32 cellular contexts compared by ENCODE assay signal in the genomic region with DNA sequence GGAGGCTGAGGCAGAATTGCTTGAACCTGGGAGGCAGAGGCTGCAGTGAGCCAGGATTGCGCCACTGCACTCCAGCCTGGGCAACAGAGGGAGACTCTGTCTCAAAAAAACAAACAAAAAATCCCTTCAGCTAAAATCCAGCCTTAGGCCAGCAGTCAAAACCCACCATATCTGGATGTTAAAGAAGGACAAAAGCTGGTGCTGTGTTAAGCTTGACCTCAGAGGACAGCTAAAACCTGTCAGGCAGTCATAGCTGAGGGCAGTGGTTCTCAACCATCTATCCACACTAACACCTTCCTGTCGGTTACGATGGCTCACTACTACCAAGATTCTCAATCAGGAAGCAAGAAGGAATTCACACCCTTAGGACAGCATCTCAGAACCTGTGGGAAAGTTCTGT.
"Had no signal": no experiment of that assay in that cellular context is flagged by ENCODE, and none has a peak within 500 bp of the region (broad histone marks: within the 10 kb centered on the region; RNA-seq: fewer than 3 reads in every experiment).

No MANE protein-coding gene starts in this region.

- H3K27me3 ChIP-seq: neural progenitor cell, ovary, suprapubic skin, testis, tibial artery, transverse colon, upper lobe of right lung, uterus had no signal

- H3K9me3 Mint-ChIP-seq: naive thymus-derived CD8-positive, alpha-beta T cell; natural killer cell treated with Interleukin-12 subunit alpha and Interleukin-12 subunit beta and Interleukin-15 and Interleukin-18, amount 100 ng/mL, for 72 hours; stimulated activated memory B cell treated with anti-CD40 and anti-IgM and Interleukin-4, amounts not matched to agents 10 μg/mL and 1 μg/mL and 100 μg/mL, for 72 hours; type B pancreatic cell had no signal

- H3K27ac Mint-ChIP-seq: naive thymus-derived CD8-positive, alpha-beta T cell; neural progenitor cell; progenitor cell of endocrine pancreas; stimulated activated memory B cell treated with anti-CD40 and anti-IgM and Interleukin-4, amounts not matched to agents 10 μg/mL and 1 μg/mL and 100 μg/mL, for 72 hours; stimulated activated naive CD8-positive, alpha-beta T cell treated with anti-CD3 and anti-CD28 coated beads, Interleukin-15, amount 100 ng/mL, for 72 hours; type B pancreatic cell had no signal

- H3K4me1 ChIP-seq: parathyroid adenoma, psoas muscle, suprapubic skin, testis, tibial artery, uterus had no signal

- H3K79me2 ChIP-seq: parathyroid adenoma had no signal

- H2AFZ ChIP-seq: neural progenitor cell, parathyroid adenoma had no signal

- H3K36me3 ChIP-seq: neural progenitor cell, ovary, spleen, suprapubic skin, tibial artery, transverse colon, upper lobe of right lung, uterus had no signal

- H3K27me3 Mint-ChIP-seq: natural killer cell treated with Interleukin-12 subunit alpha and Interleukin-12 subunit beta and Interleukin-15 and Interleukin-18, amount 100 ng/mL, for 72 hours; progenitor cell of endocrine pancreas; stimulated activated memory B cell treated with anti-CD40 and anti-IgM and Interleukin-4, amounts not matched to agents 10 μg/mL and 1 μg/mL and 100 μg/mL, for 72 hours; type B pancreatic cell had no signal

- H3K4me3 Mint-ChIP-seq: naive thymus-derived CD8-positive, alpha-beta T cell; natural killer cell treated with Interleukin-12 subunit alpha and Interleukin-12 subunit beta and Interleukin-15 and Interleukin-18, amount 100 ng/mL, for 72 hours; nephron progenitor cell; neural progenitor cell; stimulated activated memory B cell treated with anti-CD40 and anti-IgM and Interleukin-4, amounts not matched to agents 10 μg/mL and 1 μg/mL and 100 μg/mL, for 72 hours; stimulated activated naive CD8-positive, alpha-beta T cell treated with anti-CD3 and anti-CD28 coated beads, Interleukin-15, amount 100 ng/mL, for 72 hours; type B pancreatic cell had no signal

- H3K36me3 Mint-ChIP-seq: natural killer cell treated with Interleukin-12 subunit alpha and Interleukin-12 subunit beta and Interleukin-15 and Interleukin-18, amount 100 ng/mL, for 72 hours; neural progenitor cell; type B pancreatic cell had no signal

- H3K4me3 ChIP-seq: neural progenitor cell, ovary, psoas muscle, skin epidermis, smooth muscle cell, spleen, suprapubic skin, testis, tibial artery, transverse colon, upper lobe of right lung, uterus had no signal

- H3K4me1 Mint-ChIP-seq: stimulated activated naive CD8-positive, alpha-beta T cell treated with anti-CD3 and anti-CD28 coated beads, Interleukin-15, amount 100 ng/mL, for 72 hours had no signal

- H3K27ac ChIP-seq: neural progenitor cell, ovary, parathyroid adenoma, psoas muscle, skin epidermis, spleen, suprapubic skin, testis, tibial artery, transverse colon, upper lobe of right lung, uterus had no signal

- H3K4me2 ChIP-seq: neural progenitor cell, smooth muscle cell had no signal

- DNase-seq: naive thymus-derived CD8-positive, alpha-beta T cell; nephron progenitor cell; occipital lobe; ovary; posterior cingulate gyrus; psoas muscle; right cardiac atrium; spleen; stimulated activated CD4-positive, alpha-beta T cell treated with anti-CD3 and anti-CD28 coated beads, Interleukin-12 subunit alpha, Interleukin-12 subunit beta, amount 100 ng/mL, for 4 hours; stimulated activated CD4-positive, alpha-beta T cell treated with anti-CD3 and anti-CD28 coated beads, Interleukin-1b, Interleukin-23, amount 100 ng/mL, for 48 hours; stimulated activated CD4-positive, alpha-beta T cell treated with anti-CD3 and anti-CD28 coated beads, Interleukin-4, amount 100 ng/mL, for 1 hour; stimulated activated CD4-positive, alpha-beta T cell treated with anti-CD3 and anti-CD28 coated beads, Interleukin-4, amount 100 ng/mL, for 4 hours; stimulated activated CD8-positive, alpha-beta memory T cell treated with anti-CD3 and anti-CD28 coated beads, Interleukin-4, amount 100 ng/mL, for 48 hours; stimulated activated naive CD4-positive, alpha-beta T cell; stimulated activated naive CD8-positive, alpha-beta T cell treated with anti-CD3 and anti-CD28 coated beads, Interleukin-15, amount 100 ng/mL, for 72 hours; stimulated activated naive CD8-positive, alpha-beta T cell treated with anti-CD3 and anti-CD28 coated beads, Interleukin-15, Interleukin-2, amounts not matched to agents 100 U/mL and 50 U/mL, for 24 hours; substantia nigra; testis; tibial artery; transverse colon; upper lobe of right lung; uterus had no signal

- ATAC-seq: naive thymus-derived CD8-positive, alpha-beta T cell; natural killer cell treated with Interleukin-12 subunit alpha and Interleukin-12 subunit beta and Interleukin-15 and Interleukin-18, amount 100 ng/mL, for 72 hours; psoas muscle; right cardiac atrium; sciatic nerve; stimulated activated memory B cell treated with anti-CD40 and anti-IgM and Interleukin-4, amounts not matched to agents 10 μg/mL and 1 μg/mL and 100 μg/mL, for 72 hours; stimulated activated naive CD8-positive, alpha-beta T cell treated with anti-CD3 and anti-CD28 coated beads, Interleukin-15, amount 100 ng/mL, for 72 hours; stimulated activated naive CD8-positive, alpha-beta T cell treated with anti-CD3 and anti-CD28 coated beads, Interleukin-15, Interleukin-2, amounts not matched to agents 100 U/mL and 50 U/mL, for 24 hours; upper lobe of right lung had no signal
